8 cellular contexts compared by ENCODE assay signal in the genomic region with DNA sequence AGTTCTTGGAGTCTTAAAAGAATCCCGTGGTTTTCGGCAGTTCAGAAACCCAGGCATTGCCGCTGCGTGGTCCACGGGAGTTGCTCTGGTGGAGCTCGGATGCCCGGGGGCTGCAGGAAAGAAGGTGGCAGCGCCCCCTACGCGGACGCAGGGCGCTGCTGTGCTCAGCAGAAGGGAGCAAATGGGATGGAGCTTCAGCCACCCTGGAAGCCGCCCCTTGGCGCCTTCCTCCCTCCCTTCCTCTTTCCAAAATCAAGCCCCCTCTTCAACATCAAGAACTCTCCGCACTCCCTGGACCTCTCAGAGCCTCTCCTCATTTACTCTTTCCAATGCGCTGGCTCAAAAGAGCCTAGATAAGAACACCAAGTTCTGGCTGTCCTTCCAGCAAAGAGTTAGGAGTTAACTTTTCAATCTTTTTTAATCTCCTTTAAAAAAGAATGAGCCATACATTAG. TPM values are rescaled to one million over a fixed set of nuclear protein-coding genes. Genes with fewer than 3 reads are reported as not detected.
DNase-seq lines count a peak whose midpoint lies in the region; ATAC-seq and TF ChIP-seq lines count a peak whose summit lies in the region.

No MANE protein-coding gene starts in this region.

- no peaks in the 10 kb centered on the region for H3K36me3 Mint-ChIP-seq in central memory CD8-positive, alpha-beta T cell (ENCODE audit: insufficient read depth)

- no peak overlapping the region for H3K27ac Mint-ChIP-seq in central memory CD8-positive, alpha-beta T cell (ENCODE audit: low read depth)

- H3K36me3 ChIP-seq in mesodermal cell (ENCODE audit: control insufficient read depth, insufficient read depth, low read length) (no peaks in the 10 kb centered on the region), upper lobe of left lung (no peaks in the 10 kb centered on the region)

- H3K4me1 ChIP-seq in mesodermal cell (ENCODE audit: control insufficient read depth, insufficient read depth, low read length, poor library complexity, severe bottlenecking) = peaks cover 8% of the 10 kb centered on the region
- H3K4me1 ChIP-seq in upper lobe of left lung = peaks cover 10 to 25% (median 17%) of the 10 kb centered on the region in 4 donors

- TF ChIP-seq CTCF in NB4 (IDR thresholded peaks at IDR 0.05; ENCODE audit: low read depth, low read length) = peak; percentile 46
- TF ChIP-seq CTCF in upper lobe of left lung (IDR thresholded peaks at IDR 0.05) = no peak

- 1 to 3% methylated on average over 16 of the region's 16 CpGs for WGBS in mesodermal cell (ENCODE audit: insufficient coverage in 2 of 2), 2 experiments
- WGBS in upper lobe of left lung, 2 donors = 2 to 4% methylated on average over 12 to 13 of the region's 16 CpGs

- TF ChIP-seq POLR2A in NB4 (IDR thresholded peaks at IDR 0.05; ENCODE audit: extremely low read depth, insufficient read length) (no peak), upper lobe of left lung (IDR thresholded peaks at IDR 0.05) (no peak)

- DNase-seq in COLO668 (lab: John Stamatoyannopoulos, UW; ENCODE audit: unreplicated experiment) (peak; percentile 12), NB4 (ENCODE audit: low read depth) (peak; percentile 25), upper lobe of left lung (peak in 1 of 2 donors; percentile 58), HuH-7.5 (ENCODE audit: low spot score) (no peak)
- no peak for DNase-seq in central memory CD8-positive, alpha-beta T cell (ENCODE audit: low spot score in 2 of 2)

- H3K27ac ChIP-seq in mesodermal cell (ENCODE audit: low read depth, low read length, severe bottlenecking) = no peak overlapping the region
- H3K27ac ChIP-seq in upper lobe of left lung = no peak overlapping the region

- no peaks in the 10 kb centered on the region for H3K4me1 Mint-ChIP-seq in central memory CD8-positive, alpha-beta T cell

- H3K4me3 Mint-ChIP-seq in central memory CD8-positive, alpha-beta T cell = peak overlapping the region; percentile 65

- H3K4me3 ChIP-seq in NB4 (ENCODE audit: low read depth, low read length) (no peak overlapping the region), mesodermal cell (ENCODE audit: extremely low read depth, insufficient read depth, low read length, poor library complexity, severe bottlenecking) (peak overlapping the region; percentile 56), upper lobe of left lung (peak overlapping the region in 3 of 4 donors; percentile 46 to 60 (median 59))

- H3K9me3 Mint-ChIP-seq in central memory CD8-positive, alpha-beta T cell = no peaks in the 10 kb centered on the region

- H3K27me3 ChIP-seq in upper lobe of left lung = peaks cover 0 to 10% (median 2%) of the 10 kb centered on the region in 4 donors

- no peak for ATAC-seq in central memory CD8-positive, alpha-beta T cell (replicated peaks; ENCODE audit: extremely low read depth, poor library complexity, severe bottlenecking)
- peak; percentile 26 to 29 for ATAC-seq in upper lobe of left lung (ENCODE audit: low FRiP score in 2 of 2)
- no peak for ATAC-seq in HG03108 (IDR thresholded peaks at IDR 0.05; ENCODE audit: unreplicated experiment)
- ATAC-seq in HG03460 (IDR thresholded peaks at IDR 0.05; ENCODE audit: unreplicated experiment) = no peak

- peaks cover 77% of the 10 kb centered on the region for H3K27me3 Mint-ChIP-seq in central memory CD8-positive, alpha-beta T cell

- TF ChIP-seq EP300 in upper lobe of left lung (IDR thresholded peaks at IDR 0.05) = no peak

- no peaks in the 10 kb centered on the region for H3K9me3 ChIP-seq in mesodermal cell (ENCODE audit: control insufficient read depth, low read length)
- no peaks in the 10 kb centered on the region for H3K9me3 ChIP-seq in upper lobe of left lung

RNA-seq across cellular contexts. Expression of gene CHRNA7, which starts 0.9 kb away (rescaled TPM):
- polyA plus RNA-seq in mesodermal cell (2013, experiment 1 of 2) = 2.1 TPM
- polyA plus RNA-seq in mesodermal cell (2013, experiment 2 of 2) = 1.7 TPM
- 1 to 10 TPM; 1.1 to 5.2 (median 1.7) TPM for total RNA-seq in upper lobe of left lung

Comparison
In these comparisons a context has a peak if more than half of its experiments do, and no peak if none do; other contexts are left out.
1. DNase-seq: peak in COLO668 (single experiment) and NB4 (single experiment); none in central memory CD8-positive, alpha-beta T cell (0 of 2) and HuH-7.5 (single experiment).
2. ATAC-seq: peak in upper lobe of left lung (2 of 2); none in central memory CD8-positive, alpha-beta T cell (single experiment), HG03108 (single experiment) and HG03460 (single experiment).